ENCODE assay signal across 8 cellular contexts in genomic region chr13:39039033-39039432, GRCh38. TPM values are rescaled to one million over a fixed set of nuclear protein-coding genes. Genes with fewer than 3 reads are reported as not detected.
DNase-seq lines count a peak whose midpoint lies in the region; ATAC-seq and TF ChIP-seq lines count a peak whose summit lies in the region.

No MANE protein-coding gene starts in this region.

- no peak for ATAC-seq in foreskin keratinocyte
- no peak for ATAC-seq in stimulated activated naive B cell treated with anti-CD40 and anti-IgM and Interleukin-4, amounts not matched to agents 10 μg/mL and 1 μg/mL and 100 μg/mL, for 72 hours (replicated peaks)
- no peak for ATAC-seq in GM21737 (IDR thresholded peaks at IDR 0.05; ENCODE audit: unreplicated experiment)

- TF ChIP-seq CTCF in foreskin keratinocyte (conservative IDR thresholded peaks at IDR 0.05): no peak

- DNase-seq in NOMO-1 (lab: John Stamatoyannopoulos, UW; ENCODE audit: unreplicated experiment in 2 of 2): peak; percentile 33 to 35
- DNase-seq in NOMO-1 treated with dmso at 0.1 percent for 144 hours (lab: John Stamatoyannopoulos, UW; ENCODE audit: unreplicated experiment): no peak
- DNase-seq in T-helper 2 cell treated with Interferon-gamma antibody and Interleukin-4, amounts not matched to agents 5 μg/mL and 100 μg/mL, for 36 hours (ENCODE audit: low spot score): no peak
- no peak for DNase-seq in foreskin keratinocyte
- no peak for DNase-seq in stimulated activated naive B cell treated with anti-CD40 and anti-IgM and Interleukin-4, amounts not matched to agents 10 μg/mL and 1 μg/mL and 100 μg/mL, for 72 hours
- no peak for DNase-seq in COLO668 (lab: John Stamatoyannopoulos, UW; ENCODE audit: unreplicated experiment)
- DNase-seq in mucosa of gallbladder (ENCODE audit: low spot score): no peak

- H3K4me1 Mint-ChIP-seq in T-helper 2 cell treated with Interferon-gamma antibody and Interleukin-4, amounts not matched to agents 5 μg/mL and 100 μg/mL, for 36 hours (ENCODE audit: low read depth): peaks cover 44% of the 10 kb centered on the region
- H3K4me1 Mint-ChIP-seq in stimulated activated naive B cell treated with anti-CD40 and anti-IgM and Interleukin-4, amounts not matched to agents 10 μg/mL and 1 μg/mL and 100 μg/mL, for 72 hours: peaks cover 10 to 23% of the 10 kb centered on the region in 2 donors

- no peaks in the 10 kb centered on the region for H3K27me3 Mint-ChIP-seq in T-helper 2 cell treated with Interferon-gamma antibody and Interleukin-4, amounts not matched to agents 5 μg/mL and 100 μg/mL, for 36 hours (ENCODE audit: low read depth)
- no peaks in the 10 kb centered on the region for H3K27me3 Mint-ChIP-seq in stimulated activated naive B cell treated with anti-CD40 and anti-IgM and Interleukin-4, amounts not matched to agents 10 μg/mL and 1 μg/mL and 100 μg/mL, for 72 hours

- no peaks in the 10 kb centered on the region for H3K9me3 Mint-ChIP-seq in T-helper 2 cell treated with Interferon-gamma antibody and Interleukin-4, amounts not matched to agents 5 μg/mL and 100 μg/mL, for 36 hours
- H3K9me3 Mint-ChIP-seq in stimulated activated naive B cell treated with anti-CD40 and anti-IgM and Interleukin-4, amounts not matched to agents 10 μg/mL and 1 μg/mL and 100 μg/mL, for 72 hours: no peaks in the 10 kb centered on the region

- H3K27ac Mint-ChIP-seq in T-helper 2 cell treated with Interferon-gamma antibody and Interleukin-4, amounts not matched to agents 5 μg/mL and 100 μg/mL, for 36 hours: peak overlapping the region; percentile 98
- peak overlapping the region; percentile 98 for H3K27ac Mint-ChIP-seq in stimulated activated naive B cell treated with anti-CD40 and anti-IgM and Interleukin-4, amounts not matched to agents 10 μg/mL and 1 μg/mL and 100 μg/mL, for 72 hours

- peak overlapping the region; percentile 79 for H3K27ac ChIP-seq in foreskin keratinocyte

- H3K4me3 Mint-ChIP-seq in T-helper 2 cell treated with Interferon-gamma antibody and Interleukin-4, amounts not matched to agents 5 μg/mL and 100 μg/mL, for 36 hours: peak overlapping the region; percentile 99
- H3K4me3 Mint-ChIP-seq in stimulated activated naive B cell treated with anti-CD40 and anti-IgM and Interleukin-4, amounts not matched to agents 10 μg/mL and 1 μg/mL and 100 μg/mL, for 72 hours: peak overlapping the region; percentile 91

- peaks cover 23% of the 10 kb centered on the region for H3K36me3 Mint-ChIP-seq in T-helper 2 cell treated with Interferon-gamma antibody and Interleukin-4, amounts not matched to agents 5 μg/mL and 100 μg/mL, for 36 hours (ENCODE audit: low read depth)
- H3K36me3 Mint-ChIP-seq in stimulated activated naive B cell treated with anti-CD40 and anti-IgM and Interleukin-4, amounts not matched to agents 10 μg/mL and 1 μg/mL and 100 μg/mL, for 72 hours: peaks cover 10 to 18% of the 10 kb centered on the region in 2 donors

- peaks cover 8% of the 10 kb centered on the region for H3K4me1 ChIP-seq in foreskin keratinocyte

- no peaks in the 10 kb centered on the region for H3K27me3 ChIP-seq in foreskin keratinocyte

RNA-seq across cellular contexts. Expression of gene NHLRC3, which starts 0.8 kb away (rescaled TPM):
- total RNA-seq in foreskin keratinocyte: 8.3 and 9.0 TPM in 2 replicates
- polyA plus RNA-seq in foreskin keratinocyte: 3.7 TPM in 2 replicates
- total RNA-seq in mucosa of gallbladder: 27.4 TPM

RNA-seq across cellular contexts. Expression of gene PROSER1, which starts 1.1 kb away (rescaled TPM):
- 18.2 and 20.1 TPM in 2 replicates for total RNA-seq in foreskin keratinocyte
- 12.0 and 12.3 TPM in 2 replicates for polyA plus RNA-seq in foreskin keratinocyte
- total RNA-seq in mucosa of gallbladder: 27.4 TPM

RNA-seq across cellular contexts. Expression of gene STOML3, which starts 48.4 kb away (rescaled TPM):
- total RNA-seq in foreskin keratinocyte: not detected in 2 replicates
- polyA plus RNA-seq in foreskin keratinocyte: not detected in 2 replicates
- not detected for total RNA-seq in mucosa of gallbladder

Comparison
In these comparisons a context has a peak if more than half of its experiments do, and no peak if none do; other contexts are left out.
1. DNase-seq: peak in NOMO-1 (2 of 2); none in NOMO-1 treated with dmso at 0.1 percent for 144 hours (single experiment), T-helper 2 cell treated with Interferon-gamma antibody and Interleukin-4, amounts not matched to agents 5 μg/mL and 100 μg/mL, for 36 hours (single experiment), foreskin keratinocyte (0 of 2), stimulated activated naive B cell treated with anti-CD40 and anti-IgM and Interleukin-4, amounts not matched to agents 10 μg/mL and 1 μg/mL and 100 μg/mL, for 72 hours (single experiment), COLO668 (single experiment) and mucosa of gallbladder (single experiment).